ENCODE assay signal across 8 cellular contexts in the genomic region with DNA sequence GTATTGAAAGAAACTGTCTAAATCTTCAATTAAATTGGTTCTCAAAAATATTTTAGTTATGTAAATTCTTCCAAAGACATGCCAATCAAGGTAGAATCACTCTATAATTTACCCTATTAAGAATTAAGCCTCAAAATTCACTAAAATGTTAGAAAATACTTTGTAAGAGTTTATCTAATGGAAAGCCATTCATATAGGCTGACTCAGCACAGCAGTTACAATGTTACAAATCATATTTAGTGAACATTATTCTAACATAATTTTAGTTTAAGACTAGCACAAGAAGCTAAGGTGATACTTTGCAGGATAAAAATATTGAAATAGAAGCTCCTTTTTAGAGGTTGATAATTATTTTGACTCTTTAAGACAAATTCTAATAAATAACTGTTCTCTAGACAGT.
"Had no signal": no experiment of that assay in that cellular context is flagged by ENCODE, and none has a peak within 500 bp of the region (broad histone marks: within the 10 kb centered on the region; RNA-seq: fewer than 3 reads in every experiment).

No MANE protein-coding gene starts in this region.

- H3K9me3 Mint-ChIP-seq: GM23338, H9 had no signal

- H3K27ac ChIP-seq: KMS-11 had no signal

- FAIRE-seq: H1, H54, HTR-8/SVneo had no signal

- H3K9ac ChIP-seq: KMS-11 had no signal

- DNase-seq: H9, HCEC 1CT, KBM-7 had no signal

- H3K4me3 ChIP-seq: GM23338 had no signal

- ATAC-seq: GM23338 had no signal

- H2AFZ ChIP-seq: GM23338 had no signal

- H3K4me2 ChIP-seq: GM23338, KMS-11 had no signal

- H3K4me1 Mint-ChIP-seq: GM23338 had no signal

- H3K4me3 Mint-ChIP-seq: GM23338, H9 had no signal

- H3K27ac Mint-ChIP-seq: GM23338, H9 had no signal
